10 cellular contexts compared by ENCODE assay signal in the genomic region with DNA sequence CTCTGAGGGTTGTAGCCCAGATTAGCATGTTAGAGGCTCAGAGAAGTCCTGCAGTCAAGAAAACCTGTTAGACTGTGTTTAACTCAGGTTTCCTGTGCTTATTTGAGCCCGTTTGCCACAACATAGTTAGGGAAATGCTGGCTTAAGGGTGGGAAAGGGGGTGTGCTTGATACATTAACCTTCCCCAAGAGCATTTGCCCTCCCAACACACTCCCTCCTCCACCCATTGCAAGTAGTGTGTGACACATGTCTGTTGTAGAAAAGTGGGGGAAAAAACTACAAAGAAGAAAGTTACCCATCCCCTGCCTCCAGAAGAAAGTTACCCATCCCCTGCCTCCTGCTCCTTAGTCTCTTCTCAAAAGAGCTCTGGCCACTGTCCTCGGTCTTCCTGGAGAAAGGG. TPM values are rescaled to one million over a fixed set of nuclear protein-coding genes. Genes with fewer than 3 reads are reported as not detected.
DNase-seq lines count a peak whose midpoint lies in the region; ATAC-seq and TF ChIP-seq lines count a peak whose summit lies in the region.
"Had no signal": no experiment of that assay in that cellular context is flagged by ENCODE, and none has a peak within 500 bp of the region (broad histone marks: within the 10 kb centered on the region; RNA-seq: fewer than 3 reads in every experiment).

No MANE protein-coding gene starts in this region.

- no peaks in the 10 kb centered on the region for H3K9me3 Mint-ChIP-seq in activated CD4-positive, alpha-beta T cell treated with anti-CD3 and anti-CD28 coated beads, Interleukin-2, amount 10 ng/mL, durations not matched to agents 7 days and 5 days
- no peaks in the 10 kb centered on the region for H3K9me3 Mint-ChIP-seq in MCF 10A (ENCODE audit: unreplicated experiment)
- no peaks in the 10 kb centered on the region for H3K9me3 Mint-ChIP-seq in stimulated activated effector memory CD8-positive, alpha-beta T cell treated with anti-CD3 and anti-CD28 coated beads, Interleukin-12 subunit alpha, Interleukin-12 subunit beta, amount 100 ng/mL, for 72 hours

- H2AFZ ChIP-seq in OCI-LY3 (ENCODE audit: low read depth, low read length): 0 out of 2 replicates have a peak overlapping the region, but pooled peaks have one; percentile 3

- H3K4me2 ChIP-seq in OCI-LY3 (ENCODE audit: low read length): peak overlapping the region; percentile 88
- H3K4me2 ChIP-seq: SK-N-SH had no signal

- DNase-seq in activated CD4-positive, alpha-beta T cell treated with anti-CD3 and anti-CD28 coated beads, Interleukin-2, amount 10 ng/mL, durations not matched to agents 7 days and 5 days: no peak
- no peak for DNase-seq in activated CD4-positive, alpha-beta T cell treated with anti-CD3 and anti-CD28 coated beads, Interleukin-2, amount 50 U/mL, for 4 hours
- DNase-seq in MCF 10A (ENCODE audit: unreplicated experiment) (no peak), SHP77 treated with DMSO at 0.1 percent for 48 hours (lab: John Stamatoyannopoulos, UW) (no peak), COR-L47 (lab: John Stamatoyannopoulos, UW) (no peak), NCI-H2107 (lab: John Stamatoyannopoulos, UW) (no peak)
- no peak for DNase-seq in stimulated activated effector memory CD8-positive, alpha-beta T cell treated with anti-CD3 and anti-CD28 coated beads, Interleukin-12 subunit alpha, Interleukin-12 subunit beta, amount 100 ng/mL, for 72 hours (ENCODE audit: low spot score in 2 of 2)

- H3K9ac ChIP-seq in OCI-LY3 (ENCODE audit: low read length): peak overlapping the region; percentile 69
- H3K9ac ChIP-seq: SK-N-SH had no signal

- peak overlapping the region; percentile 64 for H3K4me3 ChIP-seq in OCI-LY3 (ENCODE audit: low read length)
- H3K4me3 ChIP-seq: thoracic aorta had no signal

- no peak for TF ChIP-seq CTCF in OCI-LY3 (IDR thresholded peaks at IDR 0.05; ENCODE audit: low read depth, low read length)
- TF ChIP-seq CTCF in MCF 10A (IDR thresholded peaks at IDR 0.05; ENCODE audit: unreplicated experiment): no peak

- intact Hi-C loops in MCF 10A (cut with micrococcal nuclease): loop anchor here (1.0 kb wide), 3 partner anchors 34 to 350 kb away; no protein-coding TSS in a partner anchor

- BruUV-seq in MCF 10A (replicated peaks; lab: Mats Ljungman, UMichigan): no TSS peak

- H3K79me2 ChIP-seq in OCI-LY3 (ENCODE audit: low read length): no peaks in the 10 kb centered on the region

- CTCF ChIA-PET in activated CD4-positive, alpha-beta T cell treated with anti-CD3 and anti-CD28 coated beads, Interleukin-2, amount 10 ng/mL, durations not matched to agents 7 days and 5 days (lab: Charles Lee): interaction anchor here (0.6 to 2.6 kb wide), 12 partner anchors 10 to 1800 kb away, joined by 3 to 10 read pairs (median 3); no protein-coding TSS in a partner anchor
- CTCF ChIA-PET in MCF 10A (lab: Yijun Ruan, JAX): interaction anchor here (0.6 to 6.8 kb wide), 27 partner anchors 10 to 1626 kb away, joined by 3 to 41 read pairs (median 4); partner anchors contain the start of gene VEGFA

- H3K4me1 ChIP-seq in OCI-LY3 (ENCODE audit: low read length): peaks cover 28% of the 10 kb centered on the region

- no peaks in the 10 kb centered on the region for H3K36me3 Mint-ChIP-seq in activated CD4-positive, alpha-beta T cell treated with anti-CD3 and anti-CD28 coated beads, Interleukin-2, amount 10 ng/mL, durations not matched to agents 7 days and 5 days (ENCODE audit: low read depth)
- no peaks in the 10 kb centered on the region for H3K36me3 Mint-ChIP-seq in MCF 10A (ENCODE audit: insufficient read depth, unreplicated experiment)
- no peaks in the 10 kb centered on the region for H3K36me3 Mint-ChIP-seq in stimulated activated effector memory CD8-positive, alpha-beta T cell treated with anti-CD3 and anti-CD28 coated beads, Interleukin-12 subunit alpha, Interleukin-12 subunit beta, amount 100 ng/mL, for 72 hours

- H3K4me3 Mint-ChIP-seq in activated CD4-positive, alpha-beta T cell treated with anti-CD3 and anti-CD28 coated beads, Interleukin-2, amount 10 ng/mL, durations not matched to agents 7 days and 5 days: no peak overlapping the region
- peak overlapping the region; percentile 42 for H3K4me3 Mint-ChIP-seq in MCF 10A (ENCODE audit: unreplicated experiment)
- H3K4me3 Mint-ChIP-seq in stimulated activated effector memory CD8-positive, alpha-beta T cell treated with anti-CD3 and anti-CD28 coated beads, Interleukin-12 subunit alpha, Interleukin-12 subunit beta, amount 100 ng/mL, for 72 hours: peak overlapping the region; percentile 63

- no peaks in the 10 kb centered on the region for H3K27me3 ChIP-seq in OCI-LY3 (ENCODE audit: low read depth, low read length)

- H3K27ac Mint-ChIP-seq in activated CD4-positive, alpha-beta T cell treated with anti-CD3 and anti-CD28 coated beads, Interleukin-2, amount 10 ng/mL, durations not matched to agents 7 days and 5 days: peak overlapping the region; percentile 83
- peak overlapping the region; percentile 80 for H3K27ac Mint-ChIP-seq in MCF 10A (ENCODE audit: low read depth, unreplicated experiment)
- H3K27ac Mint-ChIP-seq in stimulated activated effector memory CD8-positive, alpha-beta T cell treated with anti-CD3 and anti-CD28 coated beads, Interleukin-12 subunit alpha, Interleukin-12 subunit beta, amount 100 ng/mL, for 72 hours: peak overlapping the region; percentile 92

- POLR2A ChIA-PET in activated CD4-positive, alpha-beta T cell treated with anti-CD3 and anti-CD28 coated beads, Interleukin-2, amount 10 ng/mL, durations not matched to agents 7 days and 5 days (lab: Charles Lee): no interaction called here
- POLR2A ChIA-PET in MCF 10A (lab: Yijun Ruan, JAX): interaction anchor here (0.6 to 2.6 kb wide), 15 partner anchors 10 to 360 kb away, joined by 3 to 55 read pairs (median 5); partner anchors contain the start of genes MRPS18A and VEGFA

- peaks cover 8% of the 10 kb centered on the region for H3K27me3 Mint-ChIP-seq in activated CD4-positive, alpha-beta T cell treated with anti-CD3 and anti-CD28 coated beads, Interleukin-2, amount 10 ng/mL, durations not matched to agents 7 days and 5 days
- peaks cover 14% of the 10 kb centered on the region for H3K27me3 Mint-ChIP-seq in MCF 10A (ENCODE audit: insufficient read depth, unreplicated experiment)

- no peaks in the 10 kb centered on the region for H3K9me3 ChIP-seq in OCI-LY3 (ENCODE audit: insufficient read depth, low read length)
- H3K9me3 ChIP-seq: SK-N-SH, thoracic aorta had no signal

- H3K4me1 Mint-ChIP-seq in activated CD4-positive, alpha-beta T cell treated with anti-CD3 and anti-CD28 coated beads, Interleukin-2, amount 10 ng/mL, durations not matched to agents 7 days and 5 days: peaks cover 32% of the 10 kb centered on the region
- peaks cover 33% of the 10 kb centered on the region for H3K4me1 Mint-ChIP-seq in MCF 10A (ENCODE audit: insufficient read depth, unreplicated experiment)
- H3K4me1 Mint-ChIP-seq in stimulated activated effector memory CD8-positive, alpha-beta T cell treated with anti-CD3 and anti-CD28 coated beads, Interleukin-12 subunit alpha, Interleukin-12 subunit beta, amount 100 ng/mL, for 72 hours: peaks cover 33% of the 10 kb centered on the region

- no peaks in the 10 kb centered on the region for H3K36me3 ChIP-seq in OCI-LY3 (replicated peaks; ENCODE audit: low read depth, low read length)
- H3K36me3 ChIP-seq: thoracic aorta had no signal

- ATAC-seq in stimulated activated effector memory CD8-positive, alpha-beta T cell treated with anti-CD3 and anti-CD28 coated beads, Interleukin-12 subunit alpha, Interleukin-12 subunit beta, amount 100 ng/mL, for 72 hours: no peak

- H3K27ac ChIP-seq in OCI-LY3 (ENCODE audit: low read length): peak overlapping the region; percentile 55
- H3K27ac ChIP-seq: thoracic aorta had no signal

- no peaks in the 10 kb centered on the region for H4K20me1 ChIP-seq in OCI-LY3 (ENCODE audit: insufficient read depth, low read length)

RNA-seq across cellular contexts. Expression of gene MRPS18A, which starts 36.8 kb away (rescaled TPM):
- total RNA-seq in activated CD4-positive, alpha-beta T cell treated with anti-CD3 and anti-CD28 coated beads, Interleukin-2, amount 10 ng/mL, durations not matched to agents 7 days and 5 days: 10 to 100 TPM; 37.3 to 46.4 TPM
- total RNA-seq in MCF 10A (2022): 69.1 and 79.5 TPM in 2 replicates

RNA-seq across cellular contexts. Expression of gene VEGFA, which starts 45.7 kb away (rescaled TPM):
- total RNA-seq in activated CD4-positive, alpha-beta T cell treated with anti-CD3 and anti-CD28 coated beads, Interleukin-2, amount 10 ng/mL, durations not matched to agents 7 days and 5 days: 10 to 100 TPM; 23.7 to 25.8 TPM
- 265 and 366 TPM in 2 replicates for total RNA-seq in MCF 10A (2022)
